10 cellular contexts compared by ENCODE assay signal in genomic region chr12:124388038-124388676, GRCh38.
DNase-seq lines count a peak whose midpoint lies in the region; FAIRE-seq and TF ChIP-seq lines count a peak whose summit lies in the region.
"Had no signal": no experiment of that assay in that cellular context is flagged by ENCODE, and none has a peak within 500 bp of the region (broad histone marks: within the 10 kb centered on the region; RNA-seq: fewer than 3 reads in every experiment).

No MANE protein-coding gene starts in this region.

- no peak overlapping the region for H4K91ac ChIP-seq in H1 (replicated peaks; ENCODE audit: insufficient read length, low read length)

- POLR2A ChIA-PET in AG04449 (lab: Yijun Ruan, JAX), result interaction anchor here (0.9 to 3.9 kb wide), 10 partner anchors 8 to 526 kb away, joined by 3 to 29 read pairs (median 6); partner anchors contain the start of gene UBC
- POLR2A ChIA-PET in H1 (lab: Charles Lee; ENCODE audit: partially characterized antibody), result interaction anchor here (0.9 to 1.5 kb wide), 7 partner anchors 16 to 359 kb away, joined by 3 to 4 read pairs (median 3); no protein-coding TSS in a partner anchor

- H3K27me3 ChIP-seq in MG63, result no peaks in the 10 kb centered on the region
- no peaks in the 10 kb centered on the region for H3K27me3 ChIP-seq in H1 (replicated peaks in 1 of 4; ENCODE audit: control insufficient read depth in 3 of 4, extremely low read depth in 1 of 4, insufficient read depth in 3 of 4, low read length in 3 of 4)
- H3K27me3 ChIP-seq in neural cell (ENCODE audit: insufficient read depth, low read depth, low read length), result no peaks in the 10 kb centered on the region

- H3F3A ChIP-seq in neural cell (ENCODE audit: insufficient read depth, low read length, poor library complexity, severe bottlenecking), result no peaks in the 10 kb centered on the region

- TF ChIP-seq RAD21 in H1 (IDR thresholded peaks at IDR 0.05 in 1 of 2, conservative IDR thresholded peaks at IDR 0.05 in 1 of 2; ENCODE audit: low read depth in 2 of 2, low read length in 2 of 2), result no peak
- TF ChIP-seq RAD21 in neural cell (conservative IDR thresholded peaks at IDR 0.05), result no peak

- no peak overlapping the region for H2BK120ac ChIP-seq in H1 (replicated peaks; ENCODE audit: low read depth, low read length)

- peaks cover 7% of the 10 kb centered on the region; the same call in 1 of the 2 replicates for H3K23me2 ChIP-seq in H1 (ENCODE audit: low read depth, low read length)

- no peak overlapping the region for H2BK15ac ChIP-seq in H1 (ENCODE audit: low read length)

- H3K79me2 ChIP-seq in H1 (ENCODE audit: control insufficient read depth in 1 of 2, insufficient read depth in 2 of 2, low read length in 2 of 2), result no peaks in the 10 kb centered on the region
- H3K79me2 ChIP-seq in neural cell (replicated peaks; ENCODE audit: insufficient read depth, low read length), result no peaks in the 10 kb centered on the region

- H4K8ac ChIP-seq in H1 (ENCODE audit: extremely low read depth, insufficient read depth, low read length), result peak overlapping the region; percentile 94

- H3K56ac ChIP-seq in H1 (replicated peaks; ENCODE audit: insufficient read length, low read depth, low read length), result peak overlapping the region; percentile 44

- H2BK20ac ChIP-seq in H1 (ENCODE audit: low read length), result no peak overlapping the region

- H4K5ac ChIP-seq in H1 (ENCODE audit: insufficient read length, low read depth, low read length), result no peak overlapping the region

- H3K9me3 ChIP-seq in MG63 (no peaks in the 10 kb centered on the region), H1 (ENCODE audit: insufficient read depth in 2 of 2, low read depth in 1 of 2, low read length in 1 of 2) (no peaks in the 10 kb centered on the region), neural cell (ENCODE audit: low read length) (no peaks in the 10 kb centered on the region)

- no peak overlapping the region for H2AK5ac ChIP-seq in H1 (ENCODE audit: low read depth, low read length)

- DNase-seq in AG04449 (ENCODE audit: low read depth, low spot score) (no peak), MG63 (no peak), H1 (ENCODE audit: low read depth in 1 of 2, low spot score in 2 of 2) (no peak), T-helper 9 cell (no peak), HCEC 1CT (no peak), activated gamma-delta T cell (lab: John Stamatoyannopoulos, UW) (no peak), NCI-H1105 treated with DMSO at 0.1 percent for 48 hours (lab: John Stamatoyannopoulos, UW) (no peak)
- DNase-seq: activated CD4-positive, alpha-beta T cell treated with anti-CD3 and anti-CD28 coated beads for 1 hour; NCI-H1930 had no signal

- H3K36me3 ChIP-seq in MG63, result peaks cover 32% of the 10 kb centered on the region
- H3K36me3 ChIP-seq in H1 (ENCODE audit: control insufficient read depth in 2 of 4, insufficient read depth in 4 of 4, low read length in 3 of 4), result peaks cover 2 to 15% (median 6%) of the 10 kb centered on the region in 4 experiments; a peak in 5 of 8 replicates
- no peaks in the 10 kb centered on the region for H3K36me3 ChIP-seq in neural cell (ENCODE audit: insufficient read depth, low read length)

- peak overlapping the region; percentile 89 for H3K4me3 ChIP-seq in AG04449 (ENCODE audit: low read depth, low read length)
- peak overlapping the region; percentile 30 for H3K4me3 ChIP-seq in MG63
- peak overlapping the region in 1 of 4 experiments; percentile 73; a peak in 2 of 8 replicates for H3K4me3 ChIP-seq in H1 (ENCODE audit: extremely low read depth in 1 of 4, insufficient read depth in 2 of 4, low read depth in 3 of 4, low read length in 4 of 4)
- peak overlapping the region; percentile 63 for H3K4me3 ChIP-seq in neural cell (ENCODE audit: low read length)

- H3K27ac ChIP-seq in H1 (ENCODE audit: low read depth, low read length) (no peak overlapping the region), neural cell (ENCODE audit: low read length) (peak overlapping the region; percentile 28)

- H3K23ac ChIP-seq in H1 (ENCODE audit: insufficient read length), result no peak overlapping the region

- TF ChIP-seq CTCF in AG04449 (IDR thresholded peaks at IDR 0.05; ENCODE audit: insufficient read depth, low read length, missing control alignments), result no peak
- TF ChIP-seq CTCF in H1 (IDR thresholded peaks at IDR 0.05; ENCODE audit: control extremely low read depth in 1 of 3, insufficient read depth in 1 of 3, low read depth in 1 of 3, low read length in 3 of 3), result no peak
- no peak for TF ChIP-seq CTCF in neural cell (IDR thresholded peaks at IDR 0.05; ENCODE audit: poor library complexity, severe bottlenecking)

- no peak for TF ChIP-seq EP300 in H1 (IDR thresholded peaks at IDR 0.05; ENCODE audit: borderline replicate concordance in 1 of 2, low read depth in 2 of 2, low read length in 2 of 2)
- no peak for TF ChIP-seq EP300 in neural cell (conservative IDR thresholded peaks at IDR 0.05; ENCODE audit: poor library complexity, severe bottlenecking)

- H2BK5ac ChIP-seq in H1 (ENCODE audit: low read depth, low read length), result no peak overlapping the region

- peaks cover 0 to 21% (median 14%) of the 10 kb centered on the region in 4 experiments; a peak in 6 of 7 replicates for H3K4me1 ChIP-seq in H1 (replicated peaks in 1 of 4; ENCODE audit: control insufficient read depth in 3 of 4, insufficient read depth in 4 of 4, low read length in 3 of 4)

- peaks cover 13 to 22% of the 10 kb centered on the region in 2 experiments for H4K20me1 ChIP-seq in H1 (replicated peaks in 1 of 2; ENCODE audit: control insufficient read depth in 1 of 2, insufficient read depth in 2 of 2, low read length in 2 of 2)
- H4K20me1 ChIP-seq in neural cell (ENCODE audit: insufficient read depth), result no peaks in the 10 kb centered on the region

- no peak overlapping the region for H3K4ac ChIP-seq in H1 (replicated peaks; ENCODE audit: insufficient read length, low read depth, low read length)

- H2AFZ ChIP-seq in H1 (ENCODE audit: low read length) (no peak overlapping the region), neural cell (ENCODE audit: low read depth, low read length) (no peak overlapping the region)

- peak overlapping the region; percentile 32; the same call in 1 of the 2 replicates for H3K18ac ChIP-seq in H1 (ENCODE audit: extremely low read depth, low read length)

- H3K14ac ChIP-seq in H1 (ENCODE audit: insufficient read length), result no peak overlapping the region

- H2BK12ac ChIP-seq in H1 (ENCODE audit: low read depth, low read length), result no peak overlapping the region

- 83% methylated on average over 5 of the region's 15 CpGs; no CpG with 5 or more reads in 1 of the 2 experiments for WGBS in H1 (ENCODE audit: extremely low coverage in 1 of 2, insufficient coverage in 1 of 2, insufficient read length in 1 of 2, insufficient replicate concordance in 2 of 2, low coverage in 1 of 2, low lambda C conversion rate in 2 of 2, missing lambda C conversion rate in 1 of 2), 2 experiments

- H3K4me2 ChIP-seq in H1 (ENCODE audit: insufficient read depth in 1 of 2, low read depth in 2 of 2, low read length in 2 of 2) (peak overlapping the region; percentile 78 to 99), neural cell (ENCODE audit: low read length) (peak overlapping the region; percentile 76)

- TF ChIP-seq POLR2A in H1 (IDR thresholded peaks at IDR 0.05; ENCODE audit: control extremely low read depth in 1 of 2, low read depth in 2 of 2, low read length in 2 of 2), result no peak

- H3K9me2 ChIP-seq in neural cell (ENCODE audit: insufficient read depth, low read length), result no peaks in the 10 kb centered on the region

- CTCF ChIA-PET in AG04449 (lab: Yijun Ruan, JAX), result interaction anchor here (0.7 to 10.1 kb wide), 8 partner anchors 9 to 383 kb away, joined by 3 to 70 read pairs (median 6); no protein-coding TSS in a partner anchor
- CTCF ChIA-PET in H1 (lab: Charles Lee; ENCODE audit: partially characterized antibody), result interaction anchor here (0.6 to 7.2 kb wide), 8 partner anchors 9 to 356 kb away, joined by 3 to 60 read pairs (median 6); no protein-coding TSS in a partner anchor

- no peak overlapping the region for H3K9ac ChIP-seq in H1 (replicated peaks in 1 of 4; ENCODE audit: extremely low read depth in 1 of 4, low read depth in 3 of 4, low read length in 3 of 4)
- H3K9ac ChIP-seq in neural cell (ENCODE audit: low read length), result peak overlapping the region; percentile 58

- no peaks in the 10 kb centered on the region; the same call in 1 of the 2 replicates for H3K79me1 ChIP-seq in H1 (ENCODE audit: low read depth, low read length)

- no peak for FAIRE-seq in H1 (lab: Jason Lieb, UNC)

TF ChIP-seq in H1, 55 proteins besides CTCF, POLR2A, EP300 and RAD21:
- no peak for TF ChIP-seq KDM1A (IDR thresholded peaks at IDR 0.05; ENCODE audit: borderline replicate concordance, low read length)

TF ChIP-seq in neural cell, 6 proteins besides CTCF, POLR2A, EP300 and RAD21:
- TF ChIP-seq POLR2AphosphoS5 (IDR thresholded peaks at IDR 0.05), result no peak
- no peak for TF ChIP-seq SMC3 (conservative IDR thresholded peaks at IDR 0.05; ENCODE audit: poor library complexity)
- no peak for TF ChIP-seq MXI1 (conservative IDR thresholded peaks at IDR 0.05; ENCODE audit: poor library complexity, severe bottlenecking)
- TF ChIP-seq EZH2 (IDR thresholded peaks at IDR 0.05; ENCODE audit: borderline replicate concordance, insufficient read depth, low read length, poor library complexity, severe bottlenecking), result no peak
- TF ChIP-seq REST (IDR thresholded peaks at IDR 0.05; ENCODE audit: borderline replicate concordance), result no peak
- no peak for TF ChIP-seq TAF1 (IDR thresholded peaks at IDR 0.05; ENCODE audit: low read depth)
